In the genomic region with DNA sequence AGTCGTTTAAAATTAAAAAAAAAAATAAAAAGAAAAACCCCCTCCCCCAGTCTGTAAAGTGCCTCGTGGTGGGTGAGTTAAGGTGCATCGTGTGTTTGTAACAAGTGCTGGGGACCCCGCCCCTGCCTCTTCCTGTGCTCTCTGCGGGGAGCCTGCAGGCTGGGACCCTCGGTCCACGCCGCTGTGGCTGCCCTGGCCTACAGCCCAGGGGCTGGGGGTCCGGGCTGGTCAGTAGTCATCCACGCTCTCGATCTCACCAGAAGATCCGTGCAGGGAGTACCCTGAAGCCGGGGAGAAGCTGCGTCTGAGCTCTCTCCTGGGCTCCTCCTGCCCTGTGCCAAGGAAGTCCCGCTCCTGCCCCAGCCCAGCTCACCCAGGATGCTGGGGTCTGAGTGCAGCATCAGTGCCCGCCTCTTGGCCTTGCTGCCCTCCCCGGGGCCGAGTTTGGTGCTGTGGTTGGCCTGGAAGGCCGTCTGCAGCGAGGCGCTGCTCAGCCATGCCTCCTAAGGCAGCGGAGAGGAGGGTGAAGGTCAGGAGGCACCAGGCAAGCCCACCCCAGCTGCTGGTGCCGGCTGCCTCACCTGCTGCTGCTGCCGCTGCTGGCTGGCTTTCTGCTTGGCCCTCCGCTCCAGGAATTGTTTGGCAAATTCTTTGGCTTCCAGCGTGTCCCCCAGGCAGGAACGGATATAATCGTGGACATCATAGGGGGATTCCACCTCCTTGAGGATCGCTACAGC, we compare ENCODE assay signal across 20 cellular contexts. TPM values are rescaled to one million over a fixed set of nuclear protein-coding genes. Genes with fewer than 3 reads are reported as not detected.
DNase-seq lines count a peak whose midpoint lies in the region; ATAC-seq, FAIRE-seq and TF ChIP-seq lines count a peak whose summit lies in the region.
"Had no signal": no experiment of that assay in that cellular context is flagged by ENCODE, and none has a peak within 500 bp of the region (broad histone marks: within the 10 kb centered on the region; RNA-seq: fewer than 3 reads in every experiment).

No MANE protein-coding gene starts in this region.

- no peak overlapping the region for H3K4me3 Mint-ChIP-seq in activated CD4-positive, alpha-beta T cell treated with anti-CD3 and anti-CD28 coated beads, Interleukin-2, amount 10 ng/mL, durations not matched to agents 7 days and 5 days
- H3K4me3 Mint-ChIP-seq: activated naive CD4-positive, alpha-beta T cell treated with anti-CD3 and anti-CD28 coated beads for 36 hours; CD14-positive monocyte had no signal

- no peak for TF ChIP-seq RAD21 in GM12878 (IDR thresholded peaks at IDR 0.05; ENCODE audit: insufficient read depth, low read depth, low read length)

- ATAC-seq in GM12878 = no peak
- no peak for ATAC-seq in upper lobe of right lung
- ATAC-seq in GM19455 (IDR thresholded peaks at IDR 0.05; ENCODE audit: unreplicated experiment) = no peak
- ATAC-seq: A549, gastroesophageal sphincter, HCT116 had no signal

- no peak overlapping the region for H3K27ac ChIP-seq in GM12878 (ENCODE audit: control insufficient read depth, insufficient read depth)
- H3K27ac ChIP-seq in neutrophil = peak overlapping the region; percentile 100
- H3K27ac ChIP-seq in upper lobe of right lung = no peak overlapping the region
- H3K27ac ChIP-seq: brain microvascular endothelial cell had no signal

- H3K4me1 ChIP-seq in GM12878 (ENCODE audit: control insufficient read depth, insufficient read depth, low read length) (no peaks in the 10 kb centered on the region), neutrophil (ENCODE audit: control insufficient read depth in 1 of 2, insufficient read depth in 1 of 2, low read depth in 1 of 2, low read length in 1 of 2) (peaks cover 38 to 41% of the 10 kb centered on the region in 2 experiments), upper lobe of right lung (peaks cover 8% of the 10 kb centered on the region)

- WGBS in GM12878 (ENCODE audit: insufficient coverage, insufficient replicate concordance, low lambda C conversion rate, missing lambda C conversion rate) = 77% methylated on average over 29 of the region's 29 CpGs

- no peak for DNase-seq in activated CD4-positive, alpha-beta T cell treated with anti-CD3 and anti-CD28 coated beads, Interleukin-2, amount 10 ng/mL, durations not matched to agents 7 days and 5 days
- no peak for DNase-seq in activated CD4-positive, alpha-beta T cell treated with anti-CD3 and anti-CD28 coated beads for 4 hours
- peak; percentile 24 for DNase-seq in GM13976 (ENCODE audit: low spot score)
- no peak for DNase-seq in GM12878 (ENCODE audit: low read depth, low spot score)
- DNase-seq in posterior vena cava (ENCODE audit: low spot score) = no peak
- no peak for DNase-seq in upper lobe of right lung
- DNase-seq: activated naive CD4-positive, alpha-beta T cell treated with anti-CD3 and anti-CD28 coated beads for 36 hours; brain microvascular endothelial cell; NCI-H187; stimulated activated naive CD8-positive, alpha-beta T cell treated with anti-CD3 and anti-CD28 coated beads, Interleukin-15, Interleukin-2, amounts not matched to agents 100 U/mL and 50 U/mL, for 24 hours had no signal

- no peaks in the 10 kb centered on the region for H3K27me3 ChIP-seq in GM12878 (replicated peaks in 1 of 2; ENCODE audit: control insufficient read depth in 2 of 2, insufficient read depth in 2 of 2, low read length in 1 of 2)
- no peaks in the 10 kb centered on the region for H3K27me3 ChIP-seq in neutrophil
- no peaks in the 10 kb centered on the region for H3K27me3 ChIP-seq in upper lobe of right lung
- H3K27me3 ChIP-seq: brain microvascular endothelial cell, gastroesophageal sphincter, upper lobe of left lung had no signal

- TF ChIP-seq CTCF in GM13976 (IDR thresholded peaks at IDR 0.05; ENCODE audit: borderline replicate concordance, control extremely low read depth, extremely low read depth, insufficient read depth, missing control alignments) = no peak
- no peak for TF ChIP-seq CTCF in GM12878 (IDR thresholded peaks at IDR 0.05 in 2 of 3, conservative IDR thresholded peaks at IDR 0.05 in 1 of 3; ENCODE audit: control insufficient read depth in 2 of 3, extremely low read depth in 1 of 3, insufficient read depth in 1 of 3, low read depth in 3 of 3, low read length in 3 of 3)
- no peak for TF ChIP-seq CTCF in neutrophil (IDR thresholded peaks at IDR 0.05)
- no peak for TF ChIP-seq CTCF in upper lobe of right lung (IDR thresholded peaks at IDR 0.05)

- H3K36me3 ChIP-seq in GM12878 (ENCODE audit: control insufficient read depth in 2 of 2, insufficient read depth in 2 of 2, low read length in 1 of 2) (peaks cover 4 to 59% of the 10 kb centered on the region in 2 experiments; a peak in 3 of 4 replicates), neutrophil (peaks cover 98% of the 10 kb centered on the region), upper lobe of right lung (peaks cover 97% of the 10 kb centered on the region)

- peak; percentile 67; the same call in 1 of the 2 replicates for TF ChIP-seq POLR2A in GM12878 (IDR thresholded peaks at IDR 0.05; ENCODE audit: low read depth, low read length)

- SMC1A ChIA-PET in GM12878 (lab: Charles Lee; ENCODE audit: uncharacterized antibody, unreplicated experiment) = no interaction called here

- peaks cover 34% of the 10 kb centered on the region for H3K36me3 Mint-ChIP-seq in activated CD4-positive, alpha-beta T cell treated with anti-CD3 and anti-CD28 coated beads, Interleukin-2, amount 10 ng/mL, durations not matched to agents 7 days and 5 days (ENCODE audit: low read depth)

- H3K9me3 ChIP-seq in GM12878 (replicated peaks; ENCODE audit: control insufficient read depth, insufficient read depth, low read length) (no peaks in the 10 kb centered on the region), neutrophil (peaks cover 6% of the 10 kb centered on the region), upper lobe of right lung (no peaks in the 10 kb centered on the region)
- H3K9me3 ChIP-seq: A549, gastroesophageal sphincter, upper lobe of left lung had no signal

- no peaks in the 10 kb centered on the region for H3K79me2 ChIP-seq in GM12878 (ENCODE audit: control insufficient read depth, insufficient read depth, low read length)

- H3K27me3 Mint-ChIP-seq in activated CD4-positive, alpha-beta T cell treated with anti-CD3 and anti-CD28 coated beads, Interleukin-2, amount 10 ng/mL, durations not matched to agents 7 days and 5 days = no peaks in the 10 kb centered on the region

- no peak overlapping the region for H3K4me2 ChIP-seq in GM12878 (ENCODE audit: control insufficient read depth, insufficient read depth)
- H3K4me2 ChIP-seq: A549 had no signal

- H3K9ac ChIP-seq in GM12878 (ENCODE audit: control insufficient read depth, insufficient read depth, low read length) = no peak overlapping the region

- CTCF ChIA-PET in activated CD4-positive, alpha-beta T cell treated with anti-CD3 and anti-CD28 coated beads, Interleukin-2, amount 10 ng/mL, durations not matched to agents 7 days and 5 days (lab: Charles Lee) = interaction anchor here (0.8 to 3.0 kb wide), 3 partner anchors 11 to 171 kb away, joined by 3 to 18 read pairs (median 5); a partner anchor contains a TSS
- CTCF ChIA-PET in GM12878 (lab: Yijun Ruan, JAX) = interaction anchor here (0.6 to 6.3 kb wide), 4 partner anchors 9 to 69 kb away, joined by 3 to 57 read pairs (median 5); a partner anchor contains a TSS

- FAIRE-seq in GM12878 (lab: Jason Lieb, UNC) = no peak
- FAIRE-seq: A549 had no signal

- H2AFZ ChIP-seq in GM12878 (ENCODE audit: control insufficient read depth, low read depth, low read length) = no peak overlapping the region

- no peaks in the 10 kb centered on the region for H3K9me3 Mint-ChIP-seq in activated CD4-positive, alpha-beta T cell treated with anti-CD3 and anti-CD28 coated beads, Interleukin-2, amount 10 ng/mL, durations not matched to agents 7 days and 5 days
- H3K9me3 Mint-ChIP-seq: activated naive CD4-positive, alpha-beta T cell treated with anti-CD3 and anti-CD28 coated beads for 36 hours had no signal

- H3K4me1 Mint-ChIP-seq in activated CD4-positive, alpha-beta T cell treated with anti-CD3 and anti-CD28 coated beads, Interleukin-2, amount 10 ng/mL, durations not matched to agents 7 days and 5 days = peaks cover 34% of the 10 kb centered on the region

- no peaks in the 10 kb centered on the region for H4K20me1 ChIP-seq in GM12878 (ENCODE audit: control insufficient read depth, insufficient read depth)

- H3K27ac Mint-ChIP-seq in activated CD4-positive, alpha-beta T cell treated with anti-CD3 and anti-CD28 coated beads, Interleukin-2, amount 10 ng/mL, durations not matched to agents 7 days and 5 days = peak overlapping the region; percentile 60
- H3K27ac Mint-ChIP-seq: activated naive CD4-positive, alpha-beta T cell treated with anti-CD3 and anti-CD28 coated beads for 36 hours had no signal

- POLR2A ChIA-PET in activated CD4-positive, alpha-beta T cell treated with anti-CD3 and anti-CD28 coated beads, Interleukin-2, amount 10 ng/mL, durations not matched to agents 7 days and 5 days (lab: Charles Lee) = no interaction called here
- POLR2A ChIA-PET in GM12878 (lab: Charles Lee) = interaction anchor here (0.5 kb wide), 1 partner anchor 22 kb away, joined by 3 read pairs; no protein-coding TSS in a partner anchor

- in situ Hi-C loops in GM13976 (cut with MboI; ENCODE audit: low sequenced_read_pairs, unreplicated experiment) = no loop called here
- in situ Hi-C loops in GM12878 (cut with MboI) = loop anchor here (25.0 kb wide), 1 partner anchor 219 kb away; a partner anchor contains a TSS

- BruUV-seq in GM12878 (replicated peaks; lab: Mats Ljungman, UMichigan) = no TSS peak

- intact Hi-C loops in GM12878 (cut with micrococcal nuclease; ENCODE audit: unreplicated experiment) (no loop called here), posterior vena cava (cut with DNase I) (loop anchor here in 1 of 2 donors (5.0 kb wide), 1 partner anchor 204 kb away; a partner anchor contains a TSS), upper lobe of right lung (cut with DNase I) (loop anchor here (10.0 kb wide), 3 partner anchors 67 to 207 kb away; a partner anchor contains a TSS)

- RAD21 ChIA-PET in GM12878 (lab: Charles Lee; ENCODE audit: unreplicated experiment) = no interaction called here

- H3K4me3 ChIP-seq in GM12878 = no peak overlapping the region
- no peak overlapping the region for H3K4me3 ChIP-seq in neutrophil (ENCODE audit: low read depth in 1 of 2, low read length in 1 of 2)
- no peak overlapping the region for H3K4me3 ChIP-seq in upper lobe of right lung
- H3K4me3 ChIP-seq: A549, gastroesophageal sphincter, upper lobe of left lung had no signal

- TF ChIP-seq EP300 in GM12878 (IDR thresholded peaks at IDR 0.05; ENCODE audit: borderline replicate concordance in 1 of 2, control insufficient read depth in 1 of 2, low read depth in 2 of 2, low read length in 2 of 2) = no peak

RNA-seq across cellular contexts. Expression of a gene that starts 8.1 kb away (rescaled TPM):
- 100 to 1,000 TPM; 238 to 249 TPM for total RNA-seq in activated CD4-positive, alpha-beta T cell treated with anti-CD3 and anti-CD28 coated beads, Interleukin-2, amount 10 ng/mL, durations not matched to agents 7 days and 5 days
- 22.7 and 24.1 TPM in 2 replicates for total RNA-seq in GM12878 (2013; cell fraction: nucleolus; rRNA removed)
- 68.1 and 90.9 TPM in 2 replicates for total RNA-seq in GM12878 (2014; rRNA removed)
- total RNA-seq in GM12878 (2014; rRNA removed; fragmentation: Illumina TruSeq; extraction: Trizol) = 29.5 and 32.6 TPM in 2 replicates
- 174 and 175 TPM in 2 replicates for total RNA-seq in GM12878 (2021)
- 51.5 TPM for polyA plus RNA-seq in GM12878 (2011; ENCODE audit: low read depth)
- 28.9 and 54.4 TPM in 2 replicates for polyA plus RNA-seq in GM12878 (2011; rRNA removed)
- polyA plus RNA-seq in GM12878 (2011; cell fraction: cytosol; rRNA removed) = 114 and 115 TPM in 2 replicates
- 188 and 209 TPM in 2 replicates for polyA plus RNA-seq in GM12878 (2011; cell fraction: nucleus; rRNA removed)
- polyA plus RNA-seq in GM12878 (2012) = 131 and 134 TPM in 2 replicates
- 16.3 and 84.6 TPM in 2 replicates for polyA plus RNA-seq in GM12878 (2014; fragmentation: Illumina TruSeq; extraction: Trizol)
- 1 to 10 TPM in 1 of 2 experiments, under 1 TPM in 1; 0.35 to 4.7 TPM for polyA plus RNA-seq in GM12878 (2014; fragmentation: Nextera tagmentation; extraction: Ambion mirVana)
- 121 and 145 TPM in 2 replicates for polyA plus RNA-seq in GM12878 (2014; rRNA removed)
- 10 to 100 TPM; 35.7 to 65.0 TPM for polyA plus RNA-seq in GM12878 (2016; fragmentation: Nextera tagmentation; extraction: Ambion mirVana)
- polyA minus RNA-seq in GM12878 (2011; rRNA and poly(A)+ RNA removed) = 47.8 and 87.1 TPM in 2 replicates
- 46.9 and 47.2 TPM in 2 replicates for polyA minus RNA-seq in GM12878 (2011; cell fraction: cytosol; rRNA and poly(A)+ RNA removed)
- polyA minus RNA-seq in GM12878 (2011; cell fraction: nucleus; rRNA and poly(A)+ RNA removed) = 23.0 and 36.4 TPM in 2 replicates
- 100 to 1,000 TPM; 173 to 199 TPM for total RNA-seq in posterior vena cava
- total RNA-seq in upper lobe of right lung = 208 TPM

RNA-seq across cellular contexts. Expression of a gene that starts 12.4 kb away (rescaled TPM):
- total RNA-seq in activated CD4-positive, alpha-beta T cell treated with anti-CD3 and anti-CD28 coated beads, Interleukin-2, amount 10 ng/mL, durations not matched to agents 7 days and 5 days = 10 to 100 TPM; 48.7 to 55.5 TPM
- total RNA-seq in GM12878 (2013; cell fraction: nucleolus; rRNA removed) = 42.9 and 43.0 TPM in 2 replicates
- total RNA-seq in GM12878 (2014; rRNA removed) = 15.9 and 17.2 TPM in 2 replicates
- total RNA-seq in GM12878 (2014; rRNA removed; fragmentation: Illumina TruSeq; extraction: Trizol) = 8.6 and 9.3 TPM in 2 replicates
- total RNA-seq in GM12878 (2021) = 44.2 and 47.2 TPM in 2 replicates
- 7.0 TPM for polyA plus RNA-seq in GM12878 (2011; ENCODE audit: low read depth)
- polyA plus RNA-seq in GM12878 (2011; rRNA removed) = 3.4 and 5.1 TPM in 2 replicates
- 5.5 and 8.6 TPM in 2 replicates for polyA plus RNA-seq in GM12878 (2011; cell fraction: cytosol; rRNA removed)
- polyA plus RNA-seq in GM12878 (2011; cell fraction: nucleus; rRNA removed) = 69.0 and 95.9 TPM in 2 replicates
- 22.9 and 30.1 TPM in 2 replicates for polyA plus RNA-seq in GM12878 (2012)
- polyA plus RNA-seq in GM12878 (2014; fragmentation: Illumina TruSeq; extraction: Trizol) = 5.8 and 10.4 TPM in 2 replicates
- polyA plus RNA-seq in GM12878 (2014; fragmentation: Nextera tagmentation; extraction: Ambion mirVana) = under 1 TPM; 0.31 to 0.79 TPM
- polyA plus RNA-seq in GM12878 (2014; rRNA removed) = 27.7 and 36.7 TPM in 2 replicates
- 10 to 100 TPM in 1 of 2 experiments, 1 to 10 TPM in 1; 9.7 to 10.1 TPM for polyA plus RNA-seq in GM12878 (2016; fragmentation: Nextera tagmentation; extraction: Ambion mirVana)
- polyA minus RNA-seq in GM12878 (2011; rRNA and poly(A)+ RNA removed) = 2.6 and 6.0 TPM in 2 replicates
- 3.6 and 4.2 TPM in 2 replicates for polyA minus RNA-seq in GM12878 (2011; cell fraction: cytosol; rRNA and poly(A)+ RNA removed)
- 16.0 and 32.5 TPM in 2 replicates for polyA minus RNA-seq in GM12878 (2011; cell fraction: nucleus; rRNA and poly(A)+ RNA removed)
- total RNA-seq in posterior vena cava = 10 to 100 TPM; 23.1 to 25.8 TPM
- 44.5 TPM for total RNA-seq in upper lobe of right lung

RNA-seq across cellular contexts. Expression of a gene that starts 24.3 kb away (rescaled TPM):
- 10 to 100 TPM; 39.9 to 40.5 TPM for total RNA-seq in activated CD4-positive, alpha-beta T cell treated with anti-CD3 and anti-CD28 coated beads, Interleukin-2, amount 10 ng/mL, durations not matched to agents 7 days and 5 days
- 6.7 and 8.3 TPM in 2 replicates for total RNA-seq in GM12878 (2013; cell fraction: nucleolus; rRNA removed)
- total RNA-seq in GM12878 (2014; rRNA removed) = 89.4 and 100 TPM in 2 replicates
- total RNA-seq in GM12878 (2014; rRNA removed; fragmentation: Illumina TruSeq; extraction: Trizol) = 42.8 and 44.7 TPM in 2 replicates
- 58.8 and 62.7 TPM in 2 replicates for total RNA-seq in GM12878 (2021)
- polyA plus RNA-seq in GM12878 (2011; ENCODE audit: low read depth) = 16.9 TPM
- polyA plus RNA-seq in GM12878 (2011; rRNA removed) = 24.5 and 36.0 TPM in 2 replicates
- polyA plus RNA-seq in GM12878 (2011; cell fraction: cytosol; rRNA removed) = 53.3 and 84.9 TPM in 2 replicates
- 27.4 and 33.9 TPM in 2 replicates for polyA plus RNA-seq in GM12878 (2011; cell fraction: nucleus; rRNA removed)
- polyA plus RNA-seq in GM12878 (2012) = 37.1 and 42.7 TPM in 2 replicates
- polyA plus RNA-seq in GM12878 (2014; fragmentation: Illumina TruSeq; extraction: Trizol) = 8.6 and 19.7 TPM in 2 replicates
- polyA plus RNA-seq in GM12878 (2014; fragmentation: Nextera tagmentation; extraction: Ambion mirVana) = 10 to 100 TPM; 12.1 to 37.9 TPM
- polyA plus RNA-seq in GM12878 (2014; rRNA removed) = 116 and 132 TPM in 2 replicates
- 100 to 1,000 TPM; 143 to 148 TPM for polyA plus RNA-seq in GM12878 (2016; fragmentation: Nextera tagmentation; extraction: Ambion mirVana)
- polyA minus RNA-seq in GM12878 (2011; rRNA and poly(A)+ RNA removed) = 8.6 and 30.5 TPM in 2 replicates
- polyA minus RNA-seq in GM12878 (2011; cell fraction: cytosol; rRNA and poly(A)+ RNA removed) = 16.2 and 17.9 TPM in 2 replicates
- polyA minus RNA-seq in GM12878 (2011; cell fraction: nucleus; rRNA and poly(A)+ RNA removed) = 7.0 and 12.5 TPM in 2 replicates
- 10 to 100 TPM; 17.1 to 23.0 TPM for total RNA-seq in posterior vena cava
- 20.2 TPM for total RNA-seq in upper lobe of right lung

RNA-seq across cellular contexts. Expression of a gene that starts 25.4 kb away (rescaled TPM):
- total RNA-seq in activated CD4-positive, alpha-beta T cell treated with anti-CD3 and anti-CD28 coated beads, Interleukin-2, amount 10 ng/mL, durations not matched to agents 7 days and 5 days = not detected
- not detected in 2 replicates for total RNA-seq in GM12878 (2013; cell fraction: nucleolus; rRNA removed)
- total RNA-seq in GM12878 (2014; rRNA removed) (not detected in 2 replicates), GM12878 (2014; rRNA removed; fragmentation: Illumina TruSeq; extraction: Trizol) (not detected in 2 replicates), GM12878 (2021) (not detected in 2 replicates), posterior vena cava (not detected), upper lobe of right lung (not detected)
- polyA plus RNA-seq in GM12878 (2011; ENCODE audit: low read depth) = not detected
- polyA plus RNA-seq in GM12878 (2011; rRNA removed) (not detected in 2 replicates), GM12878 (2014; fragmentation: Illumina TruSeq; extraction: Trizol) (not detected in 2 replicates), GM12878 (2014; fragmentation: Nextera tagmentation; extraction: Ambion mirVana) (not detected), GM12878 (2014; rRNA removed) (not detected in 2 replicates), GM12878 (2016; fragmentation: Nextera tagmentation; extraction: Ambion mirVana) (not detected)
- polyA plus RNA-seq in GM12878 (2011; cell fraction: cytosol; rRNA removed) = not detected in 2 replicates
- not detected in 2 replicates for polyA plus RNA-seq in GM12878 (2011; cell fraction: nucleus; rRNA removed)
- not detected in 2 replicates for polyA plus RNA-seq in GM12878 (2012)
- not detected in 2 replicates for polyA minus RNA-seq in GM12878 (2011; rRNA and poly(A)+ RNA removed)
- polyA minus RNA-seq in GM12878 (2011; cell fraction: cytosol; rRNA and poly(A)+ RNA removed) = not detected in 2 replicates
- polyA minus RNA-seq in GM12878 (2011; cell fraction: nucleus; rRNA and poly(A)+ RNA removed) = not detected in 2 replicates
- total RNA-seq: activated naive CD4-positive, alpha-beta T cell treated with anti-CD3 and anti-CD28 coated beads for 36 hours; lower leg skin; myocyte; pulmonary artery endothelial cell; upper lobe of left lung had no signal
- polyA plus RNA-seq: A549, CD14-positive monocyte had no signal

RNA-seq across cellular contexts. Expression of a gene that starts 38.6 kb away (rescaled TPM):
- total RNA-seq in activated CD4-positive, alpha-beta T cell treated with anti-CD3 and anti-CD28 coated beads, Interleukin-2, amount 10 ng/mL, durations not matched to agents 7 days and 5 days = not detected
- total RNA-seq in GM12878 (2013; cell fraction: nucleolus; rRNA removed) = not detected in 2 replicates
- not detected in 2 replicates for total RNA-seq in GM12878 (2014; rRNA removed)
- total RNA-seq in GM12878 (2014; rRNA removed; fragmentation: Illumina TruSeq; extraction: Trizol) = not detected in 2 replicates
- 0.16 TPM in 1 of 2 replicates, not detected in the other for total RNA-seq in GM12878 (2021)
- not detected for polyA plus RNA-seq in GM12878 (2011; ENCODE audit: low read depth)
- not detected in 2 replicates for polyA plus RNA-seq in GM12878 (2011; rRNA removed)
- polyA plus RNA-seq in GM12878 (2011; cell fraction: cytosol; rRNA removed) = 0.05 TPM in 1 of 2 replicates, not detected in the other
- polyA plus RNA-seq in GM12878 (2011; cell fraction: nucleus; rRNA removed) = 0.07 and 0.16 TPM in 2 replicates
- 0.31 TPM in 1 of 2 replicates, not detected in the other for polyA plus RNA-seq in GM12878 (2012)
- polyA plus RNA-seq in GM12878 (2014; fragmentation: Illumina TruSeq; extraction: Trizol) = 0.06 TPM in 1 of 2 replicates, not detected in the other
- polyA plus RNA-seq in GM12878 (2014; fragmentation: Nextera tagmentation; extraction: Ambion mirVana) = not detected
- 0.19 and 0.22 TPM in 2 replicates for polyA plus RNA-seq in GM12878 (2014; rRNA removed)
- polyA plus RNA-seq in GM12878 (2016; fragmentation: Nextera tagmentation; extraction: Ambion mirVana) = not detected
- polyA minus RNA-seq in GM12878 (2011; rRNA and poly(A)+ RNA removed) = not detected in 2 replicates
- not detected in 2 replicates for polyA minus RNA-seq in GM12878 (2011; cell fraction: cytosol; rRNA and poly(A)+ RNA removed)
- not detected in 2 replicates for polyA minus RNA-seq in GM12878 (2011; cell fraction: nucleus; rRNA and poly(A)+ RNA removed)
- not detected for total RNA-seq in posterior vena cava
- total RNA-seq in upper lobe of right lung = not detected
- total RNA-seq: activated naive CD4-positive, alpha-beta T cell treated with anti-CD3 and anti-CD28 coated beads for 36 hours; gastroesophageal sphincter; pulmonary artery endothelial cell had no signal
- polyA plus RNA-seq: A549, CD14-positive monocyte had no signal
